In the genomic region with DNA sequence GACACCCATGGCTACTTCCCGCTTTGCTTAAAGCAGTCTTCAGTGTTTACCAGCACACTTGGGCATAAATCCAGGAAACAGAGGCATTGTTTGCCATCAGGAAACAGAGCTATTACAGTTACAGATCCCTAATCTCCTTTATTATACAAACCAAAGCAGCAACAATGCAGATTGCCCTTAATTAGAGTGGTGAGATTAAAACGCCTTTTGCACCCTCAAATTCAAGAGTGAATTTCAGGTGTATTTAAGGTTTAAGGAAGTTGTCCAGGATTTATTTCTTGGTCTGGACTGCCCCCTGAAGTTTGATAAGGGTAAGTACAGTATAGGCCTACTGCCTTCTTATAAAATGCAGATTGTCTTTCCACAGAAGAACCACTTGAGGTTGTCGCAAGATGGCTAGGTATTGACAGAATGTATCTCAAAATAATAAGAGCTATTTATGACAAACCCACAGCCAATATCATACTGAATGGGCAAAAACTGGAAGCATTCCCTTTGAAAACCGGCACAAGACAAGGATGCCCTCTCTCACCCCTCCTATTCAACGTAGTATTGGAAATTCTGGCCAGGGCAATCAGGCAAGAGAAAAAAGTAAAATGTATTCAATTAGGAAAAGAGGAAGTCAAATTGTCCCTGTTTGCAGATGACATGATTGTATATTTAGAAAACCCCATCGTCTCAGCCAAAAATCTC, we compare ENCODE assay signal across 9 cellular contexts. TPM values are rescaled to one million over a fixed set of nuclear protein-coding genes. Genes with fewer than 3 reads are reported as not detected.
DNase-seq lines count a peak whose midpoint lies in the region; ATAC-seq and TF ChIP-seq lines count a peak whose summit lies in the region.
"Not testable (repeated sequence)": the region's sequence is repeated elsewhere in the genome, so short reads cannot be mapped to it uniquely, and the experiment has no call there.
"Had no signal": no experiment of that assay in that cellular context is flagged by ENCODE, and none has a peak within 500 bp of the region (broad histone marks: within the 10 kb centered on the region; RNA-seq: fewer than 3 reads in every experiment).

No MANE protein-coding gene starts in this region.

- H3K27ac ChIP-seq in sigmoid colon, result not testable (repeated sequence)

- TF ChIP-seq EP300 in sigmoid colon (IDR thresholded peaks at IDR 0.05), result not testable (repeated sequence)

- TF ChIP-seq CTCF in AG10803 (conservative IDR thresholded peaks at IDR 0.05; ENCODE audit: low read length) (peak; percentile 68), GM12872 (IDR thresholded peaks at IDR 0.05; ENCODE audit: insufficient read depth, low read depth, low read length) (peak; percentile 36; the same call in 2 of the 3 replicates), NB4 (IDR thresholded peaks at IDR 0.05; ENCODE audit: low read depth, low read length) (peak; percentile 42), fibroblast of mammary gland (conservative IDR thresholded peaks at IDR 0.05; ENCODE audit: control insufficient read depth, insufficient read depth, low read depth, low read length) (peak; percentile 59), sigmoid colon (IDR thresholded peaks at IDR 0.05) (peak; percentile 54 to 76 (median 60))
- TF ChIP-seq CTCF in activated CD8-positive, alpha-beta T cell treated with anti-CD3 and anti-CD28 coated beads for 36 hours (IDR thresholded peaks at IDR 0.05), result peak; percentile 26

- H3K27me3 ChIP-seq in sigmoid colon, result not testable (repeated sequence)

- H3K4me1 Mint-ChIP-seq in activated CD8-positive, alpha-beta T cell treated with anti-CD3 and anti-CD28 coated beads for 36 hours (ENCODE audit: low read depth), result not testable (repeated sequence)

- not testable (repeated sequence) for TF ChIP-seq POLR2A in NB4 (IDR thresholded peaks at IDR 0.05; ENCODE audit: extremely low read depth, insufficient read length); sigmoid colon (IDR thresholded peaks at IDR 0.05)

- WGBS in sigmoid colon, 2 donors, result 19 to 53% methylated on average over 6 of the region's 6 CpGs

- not testable (repeated sequence) for H3K9me3 ChIP-seq in sigmoid colon

- H3K36me3 Mint-ChIP-seq in activated CD8-positive, alpha-beta T cell treated with anti-CD3 and anti-CD28 coated beads for 36 hours (ENCODE audit: low read depth), result not testable (repeated sequence)

- not testable (repeated sequence) for H3K36me3 ChIP-seq in sigmoid colon

- not testable (repeated sequence) for H3K9me3 Mint-ChIP-seq in activated CD8-positive, alpha-beta T cell treated with anti-CD3 and anti-CD28 coated beads for 36 hours

- H3K27ac Mint-ChIP-seq in activated CD8-positive, alpha-beta T cell treated with anti-CD3 and anti-CD28 coated beads for 36 hours, result not testable (repeated sequence)

- intact Hi-C loops in activated CD8-positive, alpha-beta T cell treated with anti-CD3 and anti-CD28 coated beads for 36 hours (cut with micrococcal nuclease), result not testable (repeated sequence)
- intact Hi-C loops in sigmoid colon (cut with DNase I), result loop anchor here (2.0 kb wide), 1 partner anchor 142 kb away; no protein-coding TSS in a partner anchor

- peaks cover 20% of the 10 kb centered on the region for H3K27me3 Mint-ChIP-seq in activated CD8-positive, alpha-beta T cell treated with anti-CD3 and anti-CD28 coated beads for 36 hours

- POLR2A ChIA-PET in activated CD8-positive, alpha-beta T cell treated with anti-CD3 and anti-CD28 coated beads for 36 hours (lab: Charles Lee), result not testable (repeated sequence)

- H3K4me3 Mint-ChIP-seq in activated CD8-positive, alpha-beta T cell treated with anti-CD3 and anti-CD28 coated beads for 36 hours, result not testable (repeated sequence)

- H3K4me3 ChIP-seq in AG10803 (ENCODE audit: low read length); NB4 (ENCODE audit: low read depth, low read length); fibroblast of mammary gland (ENCODE audit: control insufficient read depth, low read depth, low read length); sigmoid colon: not testable (repeated sequence)

- not testable (repeated sequence) for ATAC-seq in activated CD8-positive, alpha-beta T cell treated with anti-CD3 and anti-CD28 coated beads for 36 hours
- ATAC-seq in left lobe of liver, result peak; percentile 71

- CTCF ChIA-PET in activated CD8-positive, alpha-beta T cell treated with anti-CD3 and anti-CD28 coated beads for 36 hours (lab: Charles Lee), result interaction anchor here (0.8 to 1.4 kb wide), 3 partner anchors 142 to 286 kb away, joined by 3 to 5 read pairs (median 3); no protein-coding TSS in a partner anchor

- DNase-seq in AG10803 (ENCODE audit: low read depth) (peak; percentile 67), NB4 (ENCODE audit: low read depth) (peak; percentile 60), NOMO-1 (lab: John Stamatoyannopoulos, UW; ENCODE audit: unreplicated experiment in 2 of 2) (peak; percentile 61 to 65), fibroblast of mammary gland (ENCODE audit: low read depth) (peak; percentile 62)
- DNase-seq in activated CD8-positive, alpha-beta T cell treated with anti-CD3 and anti-CD28 coated beads for 36 hours; left lobe of liver (ENCODE audit: low spot score); sigmoid colon: not testable (repeated sequence)

- not testable (repeated sequence) for H3K4me1 ChIP-seq in sigmoid colon

RNA-seq across cellular contexts. Expression of a gene that starts 51.2 kb away (rescaled TPM):
- not detected for total RNA-seq in activated CD8-positive, alpha-beta T cell treated with anti-CD3 and anti-CD28 coated beads for 36 hours
- total RNA-seq in left lobe of liver (0.45 TPM), sigmoid colon (not detected)
- polyA plus RNA-seq in sigmoid colon, result 1 to 10 TPM in 1 of 3 donors, under 1 TPM in 1, not detected in 1; 0.46 to 1.0 TPM
- total RNA-seq: CD8-positive, alpha-beta memory T cell had no signal
- polyA plus RNA-seq: CD8-positive, alpha-beta memory T cell had no signal
